1 cellular context compared by ENCODE assay signal in the genomic region with DNA sequence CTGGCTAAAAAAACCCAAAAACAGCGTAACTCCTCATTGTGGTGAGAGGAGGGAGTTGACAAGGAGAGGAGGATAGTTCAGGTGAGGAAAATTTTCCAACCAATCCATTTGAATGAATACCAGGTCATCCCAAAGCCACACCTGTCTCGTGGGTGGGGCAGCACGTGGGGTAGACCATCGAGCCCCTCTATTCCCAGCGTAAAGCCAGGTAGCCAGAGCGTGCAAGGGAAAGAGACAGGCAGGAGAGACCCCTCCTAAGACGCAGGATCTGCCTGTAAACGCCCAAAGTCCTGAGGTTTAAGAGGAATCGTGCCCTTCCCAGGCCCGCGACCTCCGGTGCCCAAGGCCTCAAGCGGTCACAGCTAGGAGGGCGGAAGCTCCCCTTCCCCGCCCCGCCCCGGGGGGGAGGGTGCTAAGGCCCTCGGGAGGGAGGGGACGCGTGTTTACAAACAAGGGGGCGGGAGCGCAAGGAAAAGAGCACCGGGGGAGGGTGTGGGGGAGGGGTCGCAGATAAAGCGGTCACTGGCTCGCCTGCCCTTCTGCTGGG.
TF ChIP-seq lines count a peak whose summit lies in the region.

No MANE protein-coding gene starts in this region.

TF ChIP-seq in K562, 482 proteins besides CTCF, POLR2A, EP300 and RAD21 (continues in another document):
- no peak for TF ChIP-seq ZNF3 (CRISPR knock-in tag; IDR thresholded peaks at IDR 0.05)
- TF ChIP-seq DNMT1 (IDR thresholded peaks at IDR 0.05) = no peak
- peak; percentile 60 to 96 for TF ChIP-seq FOXA3 (CRISPR knock-in tag; conservative IDR thresholded peaks at IDR 0.05 in 1 of 2, IDR thresholded peaks at IDR 0.05 in 1 of 2)
- TF ChIP-seq, protein P1, sequence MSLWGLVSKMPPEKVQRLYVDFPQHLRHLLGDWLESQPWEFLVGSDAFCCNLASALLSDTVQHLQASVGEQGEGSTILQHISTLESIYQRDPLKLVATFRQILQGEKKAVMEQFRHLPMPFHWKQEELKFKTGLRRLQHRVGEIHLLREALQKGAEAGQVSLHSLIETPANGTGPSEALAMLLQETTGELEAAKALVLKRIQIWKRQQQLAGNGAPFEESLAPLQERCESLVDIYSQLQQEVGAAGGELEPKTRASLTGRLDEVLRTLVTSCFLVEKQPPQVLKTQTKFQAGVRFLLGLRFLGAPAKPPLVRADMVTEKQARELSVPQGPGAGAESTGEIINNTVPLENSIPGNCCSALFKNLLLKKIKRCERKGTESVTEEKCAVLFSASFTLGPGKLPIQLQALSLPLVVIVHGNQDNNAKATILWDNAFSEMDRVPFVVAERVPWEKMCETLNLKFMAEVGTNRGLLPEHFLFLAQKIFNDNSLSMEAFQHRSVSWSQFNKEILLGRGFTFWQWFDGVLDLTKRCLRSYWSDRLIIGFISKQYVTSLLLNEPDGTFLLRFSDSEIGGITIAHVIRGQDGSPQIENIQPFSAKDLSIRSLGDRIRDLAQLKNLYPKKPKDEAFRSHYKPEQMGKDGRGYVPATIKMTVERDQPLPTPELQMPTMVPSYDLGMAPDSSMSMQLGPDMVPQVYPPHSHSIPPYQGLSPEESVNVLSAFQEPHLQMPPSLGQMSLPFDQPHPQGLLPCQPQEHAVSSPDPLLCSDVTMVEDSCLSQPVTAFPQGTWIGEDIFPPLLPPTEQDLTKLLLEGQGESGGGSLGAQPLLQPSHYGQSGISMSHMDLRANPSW (CRISPR knock-in tag; IDR thresholded peaks at IDR 0.05) = no peak
- TF ChIP-seq NFXL1 (CRISPR knock-in tag; IDR thresholded peaks at IDR 0.05) = no peak
- no peak for TF ChIP-seq ASH1L (IDR thresholded peaks at IDR 0.05; ENCODE audit: borderline replicate concordance, low read depth, partially characterized antibody)
- TF ChIP-seq, protein P2, sequence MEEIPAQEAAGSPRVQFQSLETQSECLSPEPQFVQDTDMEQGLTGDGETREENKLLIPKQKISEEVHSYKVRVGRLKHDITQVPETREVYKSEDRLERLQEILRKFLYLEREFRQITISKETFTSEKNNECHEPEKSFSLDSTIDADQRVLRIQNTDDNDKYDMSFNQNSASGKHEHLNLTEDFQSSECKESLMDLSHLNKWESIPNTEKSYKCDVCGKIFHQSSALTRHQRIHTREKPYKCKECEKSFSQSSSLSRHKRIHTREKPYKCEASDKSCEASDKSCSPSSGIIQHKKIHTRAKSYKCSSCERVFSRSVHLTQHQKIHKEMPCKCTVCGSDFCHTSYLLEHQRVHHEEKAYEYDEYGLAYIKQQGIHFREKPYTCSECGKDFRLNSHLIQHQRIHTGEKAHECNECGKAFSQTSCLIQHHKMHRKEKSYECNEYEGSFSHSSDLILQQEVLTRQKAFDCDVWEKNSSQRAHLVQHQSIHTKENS (CRISPR knock-in tag; IDR thresholded peaks at IDR 0.05) = no peak
- no peak for TF ChIP-seq ELF4 (CRISPR knock-in tag; IDR thresholded peaks at IDR 0.05)
- TF ChIP-seq, protein P3, sequence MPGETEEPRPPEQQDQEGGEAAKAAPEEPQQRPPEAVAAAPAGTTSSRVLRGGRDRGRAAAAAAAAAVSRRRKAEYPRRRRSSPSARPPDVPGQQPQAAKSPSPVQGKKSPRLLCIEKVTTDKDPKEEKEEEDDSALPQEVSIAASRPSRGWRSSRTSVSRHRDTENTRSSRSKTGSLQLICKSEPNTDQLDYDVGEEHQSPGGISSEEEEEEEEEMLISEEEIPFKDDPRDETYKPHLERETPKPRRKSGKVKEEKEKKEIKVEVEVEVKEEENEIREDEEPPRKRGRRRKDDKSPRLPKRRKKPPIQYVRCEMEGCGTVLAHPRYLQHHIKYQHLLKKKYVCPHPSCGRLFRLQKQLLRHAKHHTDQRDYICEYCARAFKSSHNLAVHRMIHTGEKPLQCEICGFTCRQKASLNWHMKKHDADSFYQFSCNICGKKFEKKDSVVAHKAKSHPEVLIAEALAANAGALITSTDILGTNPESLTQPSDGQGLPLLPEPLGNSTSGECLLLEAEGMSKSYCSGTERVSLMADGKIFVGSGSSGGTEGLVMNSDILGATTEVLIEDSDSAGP (CRISPR knock-in tag; IDR thresholded peaks at IDR 0.05) = no peak
- no peak for TF ChIP-seq RNF2 (IDR thresholded peaks at IDR 0.05)
- no peak for TF ChIP-seq NCOA6 (IDR thresholded peaks at IDR 0.05)
- TF ChIP-seq L3MBTL2 (IDR thresholded peaks at IDR 0.05) = peak; percentile 73; the same call in 1 of the 2 replicates
- TF ChIP-seq ZZZ3 (IDR thresholded peaks at IDR 0.05) = no peak
- TF ChIP-seq, protein P4, sequence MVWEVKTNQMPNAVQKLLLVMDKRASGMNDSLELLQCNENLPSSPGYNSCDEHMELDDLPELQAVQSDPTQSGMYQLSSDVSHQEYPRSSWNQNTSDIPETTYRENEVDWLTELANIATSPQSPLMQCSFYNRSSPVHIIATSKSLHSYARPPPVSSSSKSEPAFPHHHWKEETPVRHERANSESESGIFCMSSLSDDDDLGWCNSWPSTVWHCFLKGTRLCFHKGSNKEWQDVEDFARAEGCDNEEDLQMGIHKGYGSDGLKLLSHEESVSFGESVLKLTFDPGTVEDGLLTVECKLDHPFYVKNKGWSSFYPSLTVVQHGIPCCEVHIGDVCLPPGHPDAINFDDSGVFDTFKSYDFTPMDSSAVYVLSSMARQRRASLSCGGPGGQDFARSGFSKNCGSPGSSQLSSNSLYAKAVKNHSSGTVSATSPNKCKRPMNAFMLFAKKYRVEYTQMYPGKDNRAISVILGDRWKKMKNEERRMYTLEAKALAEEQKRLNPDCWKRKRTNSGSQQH (CRISPR knock-in tag; IDR thresholded peaks at IDR 0.05) = no peak
- TF ChIP-seq, protein P5, sequence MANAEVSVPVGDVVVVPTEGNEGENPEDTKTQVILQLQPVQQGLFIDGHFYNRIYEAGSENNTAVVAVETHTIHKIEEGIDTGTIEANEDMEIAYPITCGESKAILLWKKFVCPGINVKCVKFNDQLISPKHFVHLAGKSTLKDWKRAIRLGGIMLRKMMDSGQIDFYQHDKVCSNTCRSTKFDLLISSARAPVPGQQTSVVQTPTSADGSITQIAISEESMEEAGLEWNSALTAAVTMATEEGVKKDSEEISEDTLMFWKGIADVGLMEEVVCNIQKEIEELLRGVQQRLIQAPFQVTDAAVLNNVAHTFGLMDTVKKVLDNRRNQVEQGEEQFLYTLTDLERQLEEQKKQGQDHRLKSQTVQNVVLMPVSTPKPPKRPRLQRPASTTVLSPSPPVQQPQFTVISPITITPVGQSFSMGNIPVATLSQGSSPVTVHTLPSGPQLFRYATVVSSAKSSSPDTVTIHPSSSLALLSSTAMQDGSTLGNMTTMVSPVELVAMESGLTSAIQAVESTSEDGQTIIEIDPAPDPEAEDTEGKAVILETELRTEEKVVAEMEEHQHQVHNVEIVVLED (CRISPR knock-in tag; IDR thresholded peaks at IDR 0.05) = no peak
- TF ChIP-seq, protein P6, sequence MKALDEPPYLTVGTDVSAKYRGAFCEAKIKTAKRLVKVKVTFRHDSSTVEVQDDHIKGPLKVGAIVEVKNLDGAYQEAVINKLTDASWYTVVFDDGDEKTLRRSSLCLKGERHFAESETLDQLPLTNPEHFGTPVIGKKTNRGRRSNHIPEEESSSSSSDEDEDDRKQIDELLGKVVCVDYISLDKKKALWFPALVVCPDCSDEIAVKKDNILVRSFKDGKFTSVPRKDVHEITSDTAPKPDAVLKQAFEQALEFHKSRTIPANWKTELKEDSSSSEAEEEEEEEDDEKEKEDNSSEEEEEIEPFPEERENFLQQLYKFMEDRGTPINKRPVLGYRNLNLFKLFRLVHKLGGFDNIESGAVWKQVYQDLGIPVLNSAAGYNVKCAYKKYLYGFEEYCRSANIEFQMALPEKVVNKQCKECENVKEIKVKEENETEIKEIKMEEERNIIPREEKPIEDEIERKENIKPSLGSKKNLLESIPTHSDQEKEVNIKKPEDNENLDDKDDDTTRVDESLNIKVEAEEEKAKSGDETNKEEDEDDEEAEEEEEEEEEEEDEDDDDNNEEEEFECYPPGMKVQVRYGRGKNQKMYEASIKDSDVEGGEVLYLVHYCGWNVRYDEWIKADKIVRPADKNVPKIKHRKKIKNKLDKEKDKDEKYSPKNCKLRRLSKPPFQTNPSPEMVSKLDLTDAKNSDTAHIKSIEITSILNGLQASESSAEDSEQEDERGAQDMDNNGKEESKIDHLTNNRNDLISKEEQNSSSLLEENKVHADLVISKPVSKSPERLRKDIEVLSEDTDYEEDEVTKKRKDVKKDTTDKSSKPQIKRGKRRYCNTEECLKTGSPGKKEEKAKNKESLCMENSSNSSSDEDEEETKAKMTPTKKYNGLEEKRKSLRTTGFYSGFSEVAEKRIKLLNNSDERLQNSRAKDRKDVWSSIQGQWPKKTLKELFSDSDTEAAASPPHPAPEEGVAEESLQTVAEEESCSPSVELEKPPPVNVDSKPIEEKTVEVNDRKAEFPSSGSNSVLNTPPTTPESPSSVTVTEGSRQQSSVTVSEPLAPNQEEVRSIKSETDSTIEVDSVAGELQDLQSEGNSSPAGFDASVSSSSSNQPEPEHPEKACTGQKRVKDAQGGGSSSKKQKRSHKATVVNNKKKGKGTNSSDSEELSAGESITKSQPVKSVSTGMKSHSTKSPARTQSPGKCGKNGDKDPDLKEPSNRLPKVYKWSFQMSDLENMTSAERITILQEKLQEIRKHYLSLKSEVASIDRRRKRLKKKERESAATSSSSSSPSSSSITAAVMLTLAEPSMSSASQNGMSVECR (CRISPR knock-in tag; IDR thresholded peaks at IDR 0.05) = no peak
- TF ChIP-seq, protein P7, sequence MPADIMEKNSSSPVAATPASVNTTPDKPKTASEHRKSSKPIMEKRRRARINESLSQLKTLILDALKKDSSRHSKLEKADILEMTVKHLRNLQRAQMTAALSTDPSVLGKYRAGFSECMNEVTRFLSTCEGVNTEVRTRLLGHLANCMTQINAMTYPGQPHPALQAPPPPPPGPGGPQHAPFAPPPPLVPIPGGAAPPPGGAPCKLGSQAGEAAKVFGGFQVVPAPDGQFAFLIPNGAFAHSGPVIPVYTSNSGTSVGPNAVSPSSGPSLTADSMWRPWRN (IDR thresholded peaks at IDR 0.05; ENCODE audit: low read depth) = no peak
- TF ChIP-seq, protein P8, sequence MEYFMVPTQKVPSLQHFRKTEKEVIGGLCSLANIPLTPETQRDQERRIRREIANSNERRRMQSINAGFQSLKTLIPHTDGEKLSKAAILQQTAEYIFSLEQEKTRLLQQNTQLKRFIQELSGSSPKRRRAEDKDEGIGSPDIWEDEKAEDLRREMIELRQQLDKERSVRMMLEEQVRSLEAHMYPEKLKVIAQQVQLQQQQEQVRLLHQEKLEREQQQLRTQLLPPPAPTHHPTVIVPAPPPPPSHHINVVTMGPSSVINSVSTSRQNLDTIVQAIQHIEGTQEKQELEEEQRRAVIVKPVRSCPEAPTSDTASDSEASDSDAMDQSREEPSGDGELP (CRISPR knock-in tag; IDR thresholded peaks at IDR 0.05; ENCODE audit: borderline replicate concordance) = no peak
- TF ChIP-seq, protein P9, sequence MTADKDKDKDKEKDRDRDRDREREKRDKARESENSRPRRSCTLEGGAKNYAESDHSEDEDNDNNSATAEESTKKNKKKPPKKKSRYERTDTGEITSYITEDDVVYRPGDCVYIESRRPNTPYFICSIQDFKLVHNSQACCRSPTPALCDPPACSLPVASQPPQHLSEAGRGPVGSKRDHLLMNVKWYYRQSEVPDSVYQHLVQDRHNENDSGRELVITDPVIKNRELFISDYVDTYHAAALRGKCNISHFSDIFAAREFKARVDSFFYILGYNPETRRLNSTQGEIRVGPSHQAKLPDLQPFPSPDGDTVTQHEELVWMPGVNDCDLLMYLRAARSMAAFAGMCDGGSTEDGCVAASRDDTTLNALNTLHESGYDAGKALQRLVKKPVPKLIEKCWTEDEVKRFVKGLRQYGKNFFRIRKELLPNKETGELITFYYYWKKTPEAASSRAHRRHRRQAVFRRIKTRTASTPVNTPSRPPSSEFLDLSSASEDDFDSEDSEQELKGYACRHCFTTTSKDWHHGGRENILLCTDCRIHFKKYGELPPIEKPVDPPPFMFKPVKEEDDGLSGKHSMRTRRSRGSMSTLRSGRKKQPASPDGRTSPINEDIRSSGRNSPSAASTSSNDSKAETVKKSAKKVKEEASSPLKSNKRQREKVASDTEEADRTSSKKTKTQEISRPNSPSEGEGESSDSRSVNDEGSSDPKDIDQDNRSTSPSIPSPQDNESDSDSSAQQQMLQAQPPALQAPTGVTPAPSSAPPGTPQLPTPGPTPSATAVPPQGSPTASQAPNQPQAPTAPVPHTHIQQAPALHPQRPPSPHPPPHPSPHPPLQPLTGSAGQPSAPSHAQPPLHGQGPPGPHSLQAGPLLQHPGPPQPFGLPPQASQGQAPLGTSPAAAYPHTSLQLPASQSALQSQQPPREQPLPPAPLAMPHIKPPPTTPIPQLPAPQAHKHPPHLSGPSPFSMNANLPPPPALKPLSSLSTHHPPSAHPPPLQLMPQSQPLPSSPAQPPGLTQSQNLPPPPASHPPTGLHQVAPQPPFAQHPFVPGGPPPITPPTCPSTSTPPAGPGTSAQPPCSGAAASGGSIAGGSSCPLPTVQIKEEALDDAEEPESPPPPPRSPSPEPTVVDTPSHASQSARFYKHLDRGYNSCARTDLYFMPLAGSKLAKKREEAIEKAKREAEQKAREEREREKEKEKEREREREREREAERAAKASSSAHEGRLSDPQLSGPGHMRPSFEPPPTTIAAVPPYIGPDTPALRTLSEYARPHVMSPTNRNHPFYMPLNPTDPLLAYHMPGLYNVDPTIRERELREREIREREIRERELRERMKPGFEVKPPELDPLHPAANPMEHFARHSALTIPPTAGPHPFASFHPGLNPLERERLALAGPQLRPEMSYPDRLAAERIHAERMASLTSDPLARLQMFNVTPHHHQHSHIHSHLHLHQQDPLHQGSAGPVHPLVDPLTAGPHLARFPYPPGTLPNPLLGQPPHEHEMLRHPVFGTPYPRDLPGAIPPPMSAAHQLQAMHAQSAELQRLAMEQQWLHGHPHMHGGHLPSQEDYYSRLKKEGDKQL (CRISPR knock-in tag; IDR thresholded peaks at IDR 0.05; ENCODE audit: borderline replicate concordance) = no peak
- TF ChIP-seq TAF15 (IDR thresholded peaks at IDR 0.05; ENCODE audit: low read depth, low read length) = no peak
- TF ChIP-seq RHOXF2B (CRISPR knock-in tag; conservative IDR thresholded peaks at IDR 0.05) = no peak
- TF ChIP-seq RFX5 (IDR thresholded peaks at IDR 0.05; ENCODE audit: low read depth, low read length) = no peak
- TF ChIP-seq CC2D1A (IDR thresholded peaks at IDR 0.05) = no peak
- TF ChIP-seq, protein P10, sequence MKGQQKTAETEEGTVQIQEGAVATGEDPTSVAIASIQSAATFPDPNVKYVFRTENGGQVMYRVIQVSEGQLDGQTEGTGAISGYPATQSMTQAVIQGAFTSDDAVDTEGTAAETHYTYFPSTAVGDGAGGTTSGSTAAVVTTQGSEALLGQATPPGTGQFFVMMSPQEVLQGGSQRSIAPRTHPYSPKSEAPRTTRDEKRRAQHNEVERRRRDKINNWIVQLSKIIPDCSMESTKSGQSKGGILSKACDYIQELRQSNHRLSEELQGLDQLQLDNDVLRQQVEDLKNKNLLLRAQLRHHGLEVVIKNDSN (CRISPR knock-in tag; IDR thresholded peaks at IDR 0.05) = peak; percentile 63
- peak; percentile 95 for TF ChIP-seq FOXJ2 (tag; IDR thresholded peaks at IDR 0.05)
- TF ChIP-seq ZNF830 (CRISPR knock-in tag; IDR thresholded peaks at IDR 0.05) = no peak
- TF ChIP-seq, protein P11, sequence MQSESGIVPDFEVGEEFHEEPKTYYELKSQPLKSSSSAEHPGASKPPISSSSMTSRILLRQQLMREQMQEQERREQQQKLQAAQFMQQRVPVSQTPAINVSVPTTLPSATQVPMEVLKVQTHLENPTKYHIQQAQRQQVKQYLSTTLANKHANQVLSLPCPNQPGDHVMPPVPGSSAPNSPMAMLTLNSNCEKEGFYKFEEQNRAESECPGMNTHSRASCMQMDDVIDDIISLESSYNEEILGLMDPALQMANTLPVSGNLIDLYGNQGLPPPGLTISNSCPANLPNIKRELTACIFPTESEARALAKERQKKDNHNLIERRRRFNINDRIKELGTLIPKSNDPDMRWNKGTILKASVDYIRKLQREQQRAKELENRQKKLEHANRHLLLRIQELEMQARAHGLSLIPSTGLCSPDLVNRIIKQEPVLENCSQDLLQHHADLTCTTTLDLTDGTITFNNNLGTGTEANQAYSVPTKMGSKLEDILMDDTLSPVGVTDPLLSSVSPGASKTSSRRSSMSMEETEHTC (IDR thresholded peaks at IDR 0.05) = no peak
- peak; percentile 99 for TF ChIP-seq ZNF444 (CRISPR knock-in tag; IDR thresholded peaks at IDR 0.05)
- no peak for TF ChIP-seq ZNF232 (CRISPR knock-in tag; IDR thresholded peaks at IDR 0.05)
- no peak for TF ChIP-seq ZKSCAN3 (CRISPR knock-in tag; IDR thresholded peaks at IDR 0.05)
- TF ChIP-seq SREBF2 (CRISPR knock-in tag; IDR thresholded peaks at IDR 0.05) = no peak
- TF ChIP-seq KDM4B (IDR thresholded peaks at IDR 0.05; ENCODE audit: borderline replicate concordance in 2 of 2, low read depth in 1 of 2) = no peak
